Comparison of ENCODE assay signal across 1 cellular context in genomic region chr1:23554481-23555224, GRCh38.
A peak's percentile ranks its signal among the peaks of the same experiment; 100 is the strongest.
TF ChIP-seq lines count a peak whose summit lies in the region.

No MANE protein-coding gene starts in this region.

TF ChIP-seq in K562, 482 proteins besides CTCF, POLR2A, EP300 and RAD21 (continued from another document and continues in another):
- peak; percentile 90 for TF ChIP-seq MGA (IDR thresholded peaks at IDR 0.05)
- no peak; the same call in 1 of the 2 replicates for TF ChIP-seq HNRNPL (IDR thresholded peaks at IDR 0.05; ENCODE audit: low read depth, low read length)
- TF ChIP-seq, protein P1, sequence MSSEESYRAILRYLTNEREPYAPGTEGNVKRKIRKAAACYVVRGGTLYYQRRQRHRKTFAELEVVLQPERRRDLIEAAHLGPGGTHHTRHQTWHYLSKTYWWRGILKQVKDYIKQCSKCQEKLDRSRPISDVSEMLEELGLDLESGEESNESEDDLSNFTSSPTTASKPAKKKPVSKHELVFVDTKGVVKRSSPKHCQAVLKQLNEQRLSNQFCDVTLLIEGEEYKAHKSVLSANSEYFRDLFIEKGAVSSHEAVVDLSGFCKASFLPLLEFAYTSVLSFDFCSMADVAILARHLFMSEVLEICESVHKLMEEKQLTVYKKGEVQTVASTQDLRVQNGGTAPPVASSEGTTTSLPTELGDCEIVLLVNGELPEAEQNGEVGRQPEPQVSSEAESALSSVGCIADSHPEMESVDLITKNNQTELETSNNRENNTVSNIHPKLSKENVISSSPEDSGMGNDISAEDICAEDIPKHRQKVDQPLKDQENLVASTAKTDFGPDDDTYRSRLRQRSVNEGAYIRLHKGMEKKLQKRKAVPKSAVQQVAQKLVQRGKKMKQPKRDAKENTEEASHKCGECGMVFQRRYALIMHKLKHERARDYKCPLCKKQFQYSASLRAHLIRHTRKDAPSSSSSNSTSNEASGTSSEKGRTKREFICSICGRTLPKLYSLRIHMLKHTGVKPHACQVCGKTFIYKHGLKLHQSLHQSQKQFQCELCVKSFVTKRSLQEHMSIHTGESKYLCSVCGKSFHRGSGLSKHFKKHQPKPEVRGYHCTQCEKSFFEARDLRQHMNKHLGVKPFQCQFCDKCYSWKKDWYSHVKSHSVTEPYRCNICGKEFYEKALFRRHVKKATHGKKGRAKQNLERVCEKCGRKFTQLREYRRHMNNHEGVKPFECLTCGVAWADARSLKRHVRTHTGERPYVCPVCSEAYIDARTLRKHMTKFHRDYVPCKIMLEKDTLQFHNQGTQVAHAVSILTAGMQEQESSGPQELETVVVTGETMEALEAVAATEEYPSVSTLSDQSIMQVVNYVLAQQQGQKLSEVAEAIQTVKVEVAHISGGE (CRISPR knock-in tag; IDR thresholded peaks at IDR 0.05), result peak in 1 of 3 experiments; percentile 26; a peak in 1 of 6 replicates
- no peak for TF ChIP-seq CBX8 (IDR thresholded peaks at IDR 0.05; ENCODE audit: borderline replicate concordance, extremely low read depth, low read depth, low read length, poor library complexity, severe bottlenecking)
- TF ChIP-seq ZNF174 (CRISPR knock-in tag; IDR thresholded peaks at IDR 0.05), result no peak
- TF ChIP-seq EGR1 (conservative IDR thresholded peaks at IDR 0.05), result 0 out of 2 replicates have a peak, but pooled peaks have one; percentile 2
- no peak for TF ChIP-seq HLTF (IDR thresholded peaks at IDR 0.05)
- no peak for TF ChIP-seq FOXA1 (IDR thresholded peaks at IDR 0.05; ENCODE audit: borderline replicate concordance)
- TF ChIP-seq HSF4 (CRISPR knock-in tag; IDR thresholded peaks at IDR 0.05; ENCODE audit: borderline replicate concordance), result no peak
- TF ChIP-seq XRCC4 (IDR thresholded peaks at IDR 0.05; ENCODE audit: extremely low read depth, insufficient read depth, insufficient read length), result no peak
- no peak for TF ChIP-seq ZNF57 (CRISPR knock-in tag; IDR thresholded peaks at IDR 0.05)
- TF ChIP-seq, protein P2, sequence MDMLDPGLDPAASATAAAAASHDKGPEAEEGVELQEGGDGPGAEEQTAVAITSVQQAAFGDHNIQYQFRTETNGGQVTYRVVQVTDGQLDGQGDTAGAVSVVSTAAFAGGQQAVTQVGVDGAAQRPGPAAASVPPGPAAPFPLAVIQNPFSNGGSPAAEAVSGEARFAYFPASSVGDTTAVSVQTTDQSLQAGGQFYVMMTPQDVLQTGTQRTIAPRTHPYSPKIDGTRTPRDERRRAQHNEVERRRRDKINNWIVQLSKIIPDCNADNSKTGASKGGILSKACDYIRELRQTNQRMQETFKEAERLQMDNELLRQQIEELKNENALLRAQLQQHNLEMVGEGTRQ (CRISPR knock-in tag; IDR thresholded peaks at IDR 0.05), result peak; percentile 88
- TF ChIP-seq PPARD (CRISPR knock-in tag; IDR thresholded peaks at IDR 0.05), result no peak
- TF ChIP-seq ZNF511 (CRISPR knock-in tag; IDR thresholded peaks at IDR 0.05), result 0 out of 2 replicates have a peak, but pooled peaks have one; percentile 20
- TF ChIP-seq ELK1 (CRISPR knock-in tag; IDR thresholded peaks at IDR 0.05), result no peak
- no peak for TF ChIP-seq ZNF79 (CRISPR knock-in tag; IDR thresholded peaks at IDR 0.05; ENCODE audit: low read depth)
- TF ChIP-seq, protein P3, sequence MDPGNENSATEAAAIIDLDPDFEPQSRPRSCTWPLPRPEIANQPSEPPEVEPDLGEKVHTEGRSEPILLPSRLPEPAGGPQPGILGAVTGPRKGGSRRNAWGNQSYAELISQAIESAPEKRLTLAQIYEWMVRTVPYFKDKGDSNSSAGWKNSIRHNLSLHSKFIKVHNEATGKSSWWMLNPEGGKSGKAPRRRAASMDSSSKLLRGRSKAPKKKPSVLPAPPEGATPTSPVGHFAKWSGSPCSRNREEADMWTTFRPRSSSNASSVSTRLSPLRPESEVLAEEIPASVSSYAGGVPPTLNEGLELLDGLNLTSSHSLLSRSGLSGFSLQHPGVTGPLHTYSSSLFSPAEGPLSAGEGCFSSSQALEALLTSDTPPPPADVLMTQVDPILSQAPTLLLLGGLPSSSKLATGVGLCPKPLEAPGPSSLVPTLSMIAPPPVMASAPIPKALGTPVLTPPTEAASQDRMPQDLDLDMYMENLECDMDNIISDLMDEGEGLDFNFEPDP (CRISPR knock-in tag; IDR thresholded peaks at IDR 0.05), result no peak
- TF ChIP-seq JUNB (CRISPR knock-in tag; conservative IDR thresholded peaks at IDR 0.05), result no peak
- TF ChIP-seq, protein P4, sequence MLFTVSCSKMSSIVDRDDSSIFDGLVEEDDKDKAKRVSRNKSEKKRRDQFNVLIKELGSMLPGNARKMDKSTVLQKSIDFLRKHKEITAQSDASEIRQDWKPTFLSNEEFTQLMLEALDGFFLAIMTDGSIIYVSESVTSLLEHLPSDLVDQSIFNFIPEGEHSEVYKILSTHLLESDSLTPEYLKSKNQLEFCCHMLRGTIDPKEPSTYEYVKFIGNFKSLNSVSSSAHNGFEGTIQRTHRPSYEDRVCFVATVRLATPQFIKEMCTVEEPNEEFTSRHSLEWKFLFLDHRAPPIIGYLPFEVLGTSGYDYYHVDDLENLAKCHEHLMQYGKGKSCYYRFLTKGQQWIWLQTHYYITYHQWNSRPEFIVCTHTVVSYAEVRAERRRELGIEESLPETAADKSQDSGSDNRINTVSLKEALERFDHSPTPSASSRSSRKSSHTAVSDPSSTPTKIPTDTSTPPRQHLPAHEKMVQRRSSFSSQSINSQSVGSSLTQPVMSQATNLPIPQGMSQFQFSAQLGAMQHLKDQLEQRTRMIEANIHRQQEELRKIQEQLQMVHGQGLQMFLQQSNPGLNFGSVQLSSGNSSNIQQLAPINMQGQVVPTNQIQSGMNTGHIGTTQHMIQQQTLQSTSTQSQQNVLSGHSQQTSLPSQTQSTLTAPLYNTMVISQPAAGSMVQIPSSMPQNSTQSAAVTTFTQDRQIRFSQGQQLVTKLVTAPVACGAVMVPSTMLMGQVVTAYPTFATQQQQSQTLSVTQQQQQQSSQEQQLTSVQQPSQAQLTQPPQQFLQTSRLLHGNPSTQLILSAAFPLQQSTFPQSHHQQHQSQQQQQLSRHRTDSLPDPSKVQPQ (CRISPR knock-in tag; IDR thresholded peaks at IDR 0.05; ENCODE audit: borderline replicate concordance), result no peak
- TF ChIP-seq SIN3B (IDR thresholded peaks at IDR 0.05; ENCODE audit: low read depth), result 0 out of 2 replicates have a peak, but pooled peaks have one; percentile 43
- TF ChIP-seq CTBP1 (IDR thresholded peaks at IDR 0.05; ENCODE audit: borderline replicate concordance), result peak; percentile 75
- no peak for TF ChIP-seq E2F3 (CRISPR knock-in tag; IDR thresholded peaks at IDR 0.05)
- TF ChIP-seq, protein P5, sequence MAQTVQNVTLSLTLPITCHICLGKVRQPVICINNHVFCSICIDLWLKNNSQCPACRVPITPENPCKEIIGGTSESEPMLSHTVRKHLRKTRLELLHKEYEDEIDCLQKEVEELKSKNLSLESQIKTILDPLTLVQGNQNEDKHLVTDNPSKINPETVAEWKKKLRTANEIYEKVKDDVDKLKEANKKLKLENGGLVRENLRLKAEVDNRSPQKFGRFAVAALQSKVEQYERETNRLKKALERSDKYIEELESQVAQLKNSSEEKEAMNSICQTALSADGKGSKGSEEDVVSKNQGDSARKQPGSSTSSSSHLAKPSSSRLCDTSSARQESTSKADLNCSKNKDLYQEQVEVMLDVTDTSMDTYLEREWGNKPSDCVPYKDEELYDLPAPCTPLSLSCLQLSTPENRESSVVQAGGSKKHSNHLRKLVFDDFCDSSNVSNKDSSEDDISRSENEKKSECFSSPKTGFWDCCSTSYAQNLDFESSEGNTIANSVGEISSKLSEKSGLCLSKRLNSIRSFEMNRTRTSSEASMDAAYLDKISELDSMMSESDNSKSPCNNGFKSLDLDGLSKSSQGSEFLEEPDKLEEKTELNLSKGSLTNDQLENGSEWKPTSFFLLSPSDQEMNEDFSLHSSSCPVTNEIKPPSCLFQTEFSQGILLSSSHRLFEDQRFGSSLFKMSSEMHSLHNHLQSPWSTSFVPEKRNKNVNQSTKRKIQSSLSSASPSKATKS (CRISPR knock-in tag; IDR thresholded peaks at IDR 0.05), result no peak
- no peak for TF ChIP-seq ELF1 (tag; IDR thresholded peaks at IDR 0.05)
- TF ChIP-seq RUNX1 (IDR thresholded peaks at IDR 0.05; ENCODE audit: low read depth), result no peak
- TF ChIP-seq, protein P6, sequence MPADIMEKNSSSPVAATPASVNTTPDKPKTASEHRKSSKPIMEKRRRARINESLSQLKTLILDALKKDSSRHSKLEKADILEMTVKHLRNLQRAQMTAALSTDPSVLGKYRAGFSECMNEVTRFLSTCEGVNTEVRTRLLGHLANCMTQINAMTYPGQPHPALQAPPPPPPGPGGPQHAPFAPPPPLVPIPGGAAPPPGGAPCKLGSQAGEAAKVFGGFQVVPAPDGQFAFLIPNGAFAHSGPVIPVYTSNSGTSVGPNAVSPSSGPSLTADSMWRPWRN (IDR thresholded peaks at IDR 0.05; ENCODE audit: low read depth), result no peak
- TF ChIP-seq KHSRP (IDR thresholded peaks at IDR 0.05), result no peak
- peak; percentile 33 for TF ChIP-seq BRD9 (IDR thresholded peaks at IDR 0.05; ENCODE audit: low read depth, partially characterized antibody)
- no peak for TF ChIP-seq ZKSCAN3 (CRISPR knock-in tag; IDR thresholded peaks at IDR 0.05)
- TF ChIP-seq ZNF316 (IDR thresholded peaks at IDR 0.05), result no peak
- no peak for TF ChIP-seq ZZZ3 (IDR thresholded peaks at IDR 0.05)
